Comparison of ENCODE assay signal across 23 cellular contexts in the genomic region with DNA sequence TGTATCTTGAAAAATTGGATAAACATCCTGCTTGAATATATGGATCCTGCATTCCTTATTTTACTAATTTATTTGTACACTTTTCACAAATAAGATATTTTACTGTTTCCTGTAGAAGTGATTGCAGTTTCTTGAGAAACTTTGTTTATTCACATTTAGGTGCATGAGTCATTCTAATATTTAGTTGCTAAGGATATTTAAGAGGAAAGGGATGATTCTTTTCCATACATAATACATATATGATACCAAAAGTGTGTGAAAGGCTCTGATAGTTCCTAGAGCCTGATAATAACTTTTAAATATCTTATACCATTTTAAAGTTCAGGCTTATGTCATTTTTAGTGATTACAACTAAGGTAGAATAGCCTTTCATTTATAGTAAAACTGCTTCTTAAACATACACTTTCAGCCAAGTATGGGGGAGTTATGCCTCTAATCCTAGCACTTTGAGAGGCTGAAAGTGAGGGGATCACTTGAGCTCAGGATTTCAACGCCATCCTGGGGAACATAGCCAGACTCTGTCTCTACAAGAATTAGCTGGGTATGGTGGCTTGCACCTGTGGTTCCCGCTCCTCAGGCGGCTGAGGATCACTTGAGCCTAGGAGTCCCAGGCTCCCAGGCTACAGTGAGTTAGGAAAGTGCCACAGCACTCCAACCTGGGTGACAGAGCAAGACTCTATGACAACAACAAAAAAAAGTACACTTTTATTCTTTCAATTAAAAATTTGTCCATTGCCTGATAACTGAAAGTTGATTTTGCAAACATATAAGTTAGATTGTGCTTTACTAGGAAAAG.
"Had no signal": no experiment of that assay in that cellular context is flagged by ENCODE, and none has a peak within 500 bp of the region (broad histone marks: within the 10 kb centered on the region; RNA-seq: fewer than 3 reads in every experiment).

No MANE protein-coding gene starts in this region.

- ATAC-seq: activated CD8-positive, alpha-beta memory T cell treated with anti-CD3 and anti-CD28 coated beads, Interleukin-2, amount 10 ng/mL, durations not matched to agents 7 days and 5 days; activated CD8-positive, alpha-beta T cell treated with anti-CD3 and anti-CD28 coated beads, Interleukin-2, amount 10 ng/mL, durations not matched to agents 7 days and 5 days; psoas muscle had no signal

- DNase-seq: activated CD4-positive, CD25-positive, alpha-beta regulatory T cell; activated CD8-positive, alpha-beta memory T cell treated with anti-CD3 and anti-CD28 coated beads, Interleukin-2, amount 10 ng/mL, durations not matched to agents 7 days and 5 days; activated CD8-positive, alpha-beta T cell treated with anti-CD3 and anti-CD28 coated beads, Interleukin-2, amount 10 ng/mL, durations not matched to agents 7 days and 5 days; activated naive CD4-positive, alpha-beta T cell; adrenal gland; aorta; head of caudate nucleus; hippocampal formation; naive B cell; nephron progenitor cell; sigmoid colon; small intestine; stimulated activated naive B cell treated with anti-CD40 and anti-IgM and Interleukin-4, amounts not matched to agents 10 μg/mL and 1 μg/mL and 100 μg/mL, for 72 hours had no signal

- H3K27me3 Mint-ChIP-seq: activated CD8-positive, alpha-beta memory T cell treated with anti-CD3 and anti-CD28 coated beads, Interleukin-2, amount 10 ng/mL, durations not matched to agents 7 days and 5 days; brain; naive B cell; stimulated activated naive B cell treated with anti-CD40 and anti-IgM and Interleukin-4, amounts not matched to agents 10 μg/mL and 1 μg/mL and 100 μg/mL, for 72 hours had no signal

- H3K4me3 ChIP-seq: adrenal gland, psoas muscle, sigmoid colon, suprapubic skin, tibial nerve had no signal

- H3K36me3 ChIP-seq: adrenal gland, sigmoid colon, suprapubic skin, tibial nerve had no signal

- H3K79me2 ChIP-seq: parathyroid adenoma had no signal

- H2AFZ ChIP-seq: parathyroid adenoma had no signal

- H3K9me3 ChIP-seq: adrenal gland, psoas muscle, suprapubic skin, tibial nerve had no signal

- H3K4me1 Mint-ChIP-seq: activated CD8-positive, alpha-beta memory T cell treated with anti-CD3 and anti-CD28 coated beads, Interleukin-2, amount 10 ng/mL, durations not matched to agents 7 days and 5 days; mesothelial cell of epicardium; naive B cell; nephron progenitor cell; stimulated activated naive B cell treated with anti-CD40 and anti-IgM and Interleukin-4, amounts not matched to agents 10 μg/mL and 1 μg/mL and 100 μg/mL, for 72 hours had no signal

- H3K9me3 Mint-ChIP-seq: activated T-helper 2 cell treated with anti-CD3 and anti-CD28 coated beads, Interferon-gamma antibody, Interleukin-2, Interleukin-4, amounts not matched to agents 10 μg/mL and 5 μg/mL and 100 μg/mL, durations not matched to agents 14 hours and 24 hours and 36 hours; brain; mesothelial cell of epicardium; nephron progenitor cell; stimulated activated naive B cell treated with anti-CD40 and anti-IgM and Interleukin-4, amounts not matched to agents 10 μg/mL and 1 μg/mL and 100 μg/mL, for 72 hours had no signal

- H3K27ac Mint-ChIP-seq: activated CD4-positive, alpha-beta T cell treated with anti-CD3 and anti-CD28 coated beads for 36 hours; activated CD8-positive, alpha-beta memory T cell treated with anti-CD3 and anti-CD28 coated beads, Interleukin-2, amount 10 ng/mL, durations not matched to agents 7 days and 5 days; activated CD8-positive, alpha-beta T cell treated with anti-CD3 and anti-CD28 coated beads, Interleukin-2, amount 10 ng/mL, durations not matched to agents 7 days and 5 days; activated naive CD8-positive, alpha-beta T cell; activated T-helper 2 cell treated with anti-CD3 and anti-CD28 coated beads, Interferon-gamma antibody, Interleukin-2, Interleukin-4, amounts not matched to agents 10 μg/mL and 5 μg/mL and 100 μg/mL, durations not matched to agents 14 hours and 24 hours and 36 hours; brain; mesothelial cell of epicardium; naive B cell; nephron progenitor cell; stimulated activated naive B cell treated with anti-CD40 and anti-IgM and Interleukin-4, amounts not matched to agents 10 μg/mL and 1 μg/mL and 100 μg/mL, for 72 hours had no signal

- H3K4me3 Mint-ChIP-seq: activated CD4-positive, alpha-beta T cell treated with anti-CD3 and anti-CD28 coated beads for 36 hours; activated CD8-positive, alpha-beta memory T cell treated with anti-CD3 and anti-CD28 coated beads, Interleukin-2, amount 10 ng/mL, durations not matched to agents 7 days and 5 days; activated CD8-positive, alpha-beta T cell treated with anti-CD3 and anti-CD28 coated beads, Interleukin-2, amount 10 ng/mL, durations not matched to agents 7 days and 5 days; activated naive CD8-positive, alpha-beta T cell; brain; mesothelial cell of epicardium; naive B cell; nephron progenitor cell; stimulated activated naive B cell treated with anti-CD40 and anti-IgM and Interleukin-4, amounts not matched to agents 10 μg/mL and 1 μg/mL and 100 μg/mL, for 72 hours had no signal

- H3K36me3 Mint-ChIP-seq: activated CD8-positive, alpha-beta memory T cell treated with anti-CD3 and anti-CD28 coated beads, Interleukin-2, amount 10 ng/mL, durations not matched to agents 7 days and 5 days; activated naive CD8-positive, alpha-beta T cell; brain; mesothelial cell of epicardium; naive B cell; stimulated activated naive B cell treated with anti-CD40 and anti-IgM and Interleukin-4, amounts not matched to agents 10 μg/mL and 1 μg/mL and 100 μg/mL, for 72 hours had no signal

- H3K27me3 ChIP-seq: adrenal gland, sigmoid colon, suprapubic skin, tibial nerve had no signal

- H3K4me1 ChIP-seq: adrenal gland, parathyroid adenoma, psoas muscle, sigmoid colon, suprapubic skin, tibial nerve had no signal

- H3K9ac ChIP-seq: parathyroid adenoma had no signal

- H3K27ac ChIP-seq: adrenal gland, parathyroid adenoma, psoas muscle, sigmoid colon, suprapubic skin, tibial nerve had no signal

- FAIRE-seq: endothelial cell of umbilical vein, small intestine had no signal
